In genomic region chr5:78964889-78965288, GRCh38 we compare ENCODE assay signal across 1 cellular context.
TF ChIP-seq lines count a peak whose summit lies in the region.

No MANE protein-coding gene starts in this region.

TF ChIP-seq in K562, 482 proteins besides CTCF, POLR2A, EP300 and RAD21 (continued from another document and continues in another):
- TF ChIP-seq ARID3A (IDR thresholded peaks at IDR 0.05; ENCODE audit: borderline replicate concordance, low read depth, low read length) = no peak
- TF ChIP-seq HCFC1 (IDR thresholded peaks at IDR 0.05; ENCODE audit: low read depth, low read length) = no peak
- no peak for TF ChIP-seq FOXJ2 (tag; IDR thresholded peaks at IDR 0.05)
- TF ChIP-seq PHB2 (IDR thresholded peaks at IDR 0.05; ENCODE audit: low read depth) = no peak
- TF ChIP-seq ZNF280B (CRISPR knock-in tag; IDR thresholded peaks at IDR 0.05) = no peak
- TF ChIP-seq ZNF133 (CRISPR knock-in tag; IDR thresholded peaks at IDR 0.05) = no peak
- TF ChIP-seq SPI1 (IDR thresholded peaks at IDR 0.05; ENCODE audit: borderline replicate concordance, low read depth, low read length) = peak; percentile 5; the same call in 1 of the 2 replicates
- TF ChIP-seq AFF4 (CRISPR knock-in tag; IDR thresholded peaks at IDR 0.05) = no peak
- TF ChIP-seq MNT (conservative IDR thresholded peaks at IDR 0.05) = no peak
- TF ChIP-seq TAF7 (tag; IDR thresholded peaks at IDR 0.05) = no peak
- peak; percentile 16; the same call in 1 of the 2 replicates for TF ChIP-seq VEZF1 (CRISPR knock-in tag; IDR thresholded peaks at IDR 0.05)
- TF ChIP-seq JUND (IDR thresholded peaks at IDR 0.05; ENCODE audit: borderline replicate concordance, low read depth, low read length) = no peak
- TF ChIP-seq JUND (tag; IDR thresholded peaks at IDR 0.05; ENCODE audit: borderline replicate concordance, low read depth, low read length) = 0 out of 3 replicates have a peak, but pooled peaks have one; percentile 12
- TF ChIP-seq FOXA3 (CRISPR knock-in tag; conservative IDR thresholded peaks at IDR 0.05 in 1 of 2, IDR thresholded peaks at IDR 0.05 in 1 of 2) = peak in 1 of 2 experiments; percentile 64; a peak in 2 of 4 replicates
- no peak for TF ChIP-seq ZBTB11 (CRISPR knock-in tag; IDR thresholded peaks at IDR 0.05)
- TF ChIP-seq DEAF1 (CRISPR knock-in tag; IDR thresholded peaks at IDR 0.05) = peak; percentile 83
- no peak for TF ChIP-seq YBX1 (IDR thresholded peaks at IDR 0.05)
- no peak for TF ChIP-seq ZBED1 (IDR thresholded peaks at IDR 0.05)
- TF ChIP-seq C11orf30 (IDR thresholded peaks at IDR 0.05; ENCODE audit: low read depth) = no peak
- no peak for TF ChIP-seq ZNF175 (CRISPR knock-in tag; IDR thresholded peaks at IDR 0.05; ENCODE audit: low read depth)
- no peak for TF ChIP-seq ZNF407 (IDR thresholded peaks at IDR 0.05; ENCODE audit: low read depth)
- no peak for TF ChIP-seq RBM34 (IDR thresholded peaks at IDR 0.05; ENCODE audit: borderline replicate concordance, insufficient read depth, low read length)
- no peak for TF ChIP-seq TFE3 (CRISPR knock-in tag; IDR thresholded peaks at IDR 0.05)
